In the genomic region with DNA sequence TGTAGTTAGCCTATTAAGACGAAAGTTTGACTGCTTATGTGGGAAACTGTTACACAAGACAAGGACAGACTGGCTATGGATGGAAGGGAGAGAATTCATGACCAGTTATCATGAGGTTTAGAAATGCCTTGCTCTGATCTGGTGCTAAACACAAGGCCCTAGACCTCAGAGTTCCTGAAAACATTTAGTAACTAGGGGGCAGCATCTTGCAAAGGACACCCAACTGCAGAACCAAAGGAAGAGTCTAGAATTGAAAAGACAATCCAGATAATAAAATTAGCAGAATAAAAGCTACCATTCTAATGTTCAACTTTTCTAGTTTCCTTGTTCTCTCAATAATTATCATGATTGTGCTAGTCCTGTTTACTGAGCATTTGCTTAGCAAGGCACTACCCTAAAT, we compare ENCODE assay signal across 22 cellular contexts.
"Had no signal": no experiment of that assay in that cellular context is flagged by ENCODE, and none has a peak within 500 bp of the region (broad histone marks: within the 10 kb centered on the region; RNA-seq: fewer than 3 reads in every experiment).

No MANE protein-coding gene starts in this region.

- H3K4me2 ChIP-seq: hepatocyte had no signal

- H3K4me3 Mint-ChIP-seq: activated naive CD4-positive, alpha-beta T cell treated with anti-CD3 and anti-CD28 coated beads, Interleukin-2, amount 50 U/mL, for 24 hours; activated T-cell treated with anti-CD3 and anti-CD28 coated beads, Interleukin-2, amount 50 U/mL, for 72 hours; mesothelial cell of epicardium; neural crest cell had no signal

- H3K79me2 ChIP-seq: hepatocyte had no signal

- FAIRE-seq: endothelial cell of umbilical vein, keratinocyte had no signal

- H3K27ac Mint-ChIP-seq: activated naive CD4-positive, alpha-beta T cell treated with anti-CD3 and anti-CD28 coated beads, Interleukin-2, amount 50 U/mL, for 24 hours; activated T-cell treated with anti-CD3 and anti-CD28 coated beads, Interleukin-2, amount 50 U/mL, for 72 hours; mesothelial cell of epicardium; progenitor cell of endocrine pancreas had no signal

- H3K9me3 Mint-ChIP-seq: activated naive CD4-positive, alpha-beta T cell treated with anti-CD3 and anti-CD28 coated beads, Interleukin-2, amount 50 U/mL, for 24 hours; activated T-cell treated with anti-CD3 and anti-CD28 coated beads, Interleukin-2, amount 50 U/mL, for 72 hours; mesothelial cell of epicardium; neural crest cell had no signal

- H3K27ac ChIP-seq: ascending aorta, esophagus muscularis mucosa, hepatocyte, thyroid gland, WERI-Rb-1 had no signal

- H3K4me1 Mint-ChIP-seq: activated naive CD4-positive, alpha-beta T cell treated with anti-CD3 and anti-CD28 coated beads, Interleukin-2, amount 50 U/mL, for 24 hours; mesothelial cell of epicardium; neural crest cell had no signal

- H3K9me3 ChIP-seq: ascending aorta, esophagus muscularis mucosa, thyroid gland had no signal

- H3K36me3 Mint-ChIP-seq: activated naive CD4-positive, alpha-beta T cell treated with anti-CD3 and anti-CD28 coated beads, Interleukin-2, amount 50 U/mL, for 24 hours had no signal

- H3K4me1 ChIP-seq: ascending aorta, esophagus muscularis mucosa had no signal

- H3K36me3 ChIP-seq: esophagus muscularis mucosa, thyroid gland, WERI-Rb-1 had no signal

- H3K27me3 Mint-ChIP-seq: activated naive CD4-positive, alpha-beta T cell treated with anti-CD3 and anti-CD28 coated beads, Interleukin-2, amount 50 U/mL, for 24 hours; progenitor cell of endocrine pancreas had no signal

- H3K27me3 ChIP-seq: ascending aorta, esophagus muscularis mucosa, hepatocyte, thyroid gland had no signal

- H3K4me3 ChIP-seq: ascending aorta, esophagus muscularis mucosa, hepatocyte, lung, thyroid gland had no signal

- H2AFZ ChIP-seq: hepatocyte had no signal

- DNase-seq: activated CD4-positive, alpha-beta T cell treated with anti-CD3 and anti-CD28 coated beads, Interleukin-2, amount 50 U/mL, for 4 hours; activated effector memory CD4-positive, alpha-beta T cell treated with anti-CD3 and anti-CD28 coated beads, Interleukin-2, amount 50 U/mL, for 16 hours; activated T-cell treated with anti-CD3 and anti-CD28 coated beads, Interleukin-2, amount 50 U/mL, for 72 hours; cortex of kidney; effector CD8-positive, alpha-beta T cell; stimulated activated CD4-positive, alpha-beta T cell treated with anti-CD3 and anti-CD28 coated beads, Interleukin-12 subunit alpha, Interleukin-12 subunit beta, amount 100 ng/mL, for 4 hours; stimulated activated CD4-positive, alpha-beta T cell treated with anti-CD3 and anti-CD28 coated beads, Interleukin-2, amount 100 ng/mL, for 24 hours; stimulated activated naive CD4-positive, alpha-beta T cell treated with Interleukin-2 at 50 U/mL for 16 hours; T-helper 2 cell; thyroid gland; WERI-Rb-1 had no signal

- ATAC-seq: activated T-cell treated with anti-CD3 and anti-CD28 coated beads, Interleukin-2, amount 50 U/mL, for 72 hours; left lobe of liver had no signal
